In genomic region chr14:60777856-60778578, GRCh38 we compare ENCODE assay signal across 15 cellular contexts. TPM values are rescaled to one million over a fixed set of nuclear protein-coding genes. Genes with fewer than 3 reads are reported as not detected.
DNase-seq lines count a peak whose midpoint lies in the region; ATAC-seq, FAIRE-seq and TF ChIP-seq lines count a peak whose summit lies in the region.
"Had no signal": no experiment of that assay in that cellular context is flagged by ENCODE, and none has a peak within 500 bp of the region (broad histone marks: within the 10 kb centered on the region; RNA-seq: fewer than 3 reads in every experiment).

No MANE protein-coding gene starts in this region.

- no peaks in the 10 kb centered on the region for H3K9me3 Mint-ChIP-seq in osteocyte (ENCODE audit: unreplicated experiment)
- H3K9me3 Mint-ChIP-seq in nephron progenitor cell: no peaks in the 10 kb centered on the region
- H3K9me3 Mint-ChIP-seq: neural crest cell had no signal

- DNase-seq in BJ (ENCODE audit: low read depth) (peak; percentile 83), RCC 7860 (ENCODE audit: low spot score) (peak; percentile 4), epithelial cell of esophagus (ENCODE audit: low read depth) (peak; percentile 71), osteocyte (ENCODE audit: extremely low spot score, unreplicated experiment) (no peak), NCI-H526 (lab: John Stamatoyannopoulos, UW) (no peak), NCI-H1930 (lab: John Stamatoyannopoulos, UW) (no peak), nephron progenitor cell (no peak)
- DNase-seq: amygdala, erythroblast, H7, kidney, NCI-H187 treated with DMSO at 0.1 percent for 48 hours had no signal

- H3K27me3 Mint-ChIP-seq in osteocyte (ENCODE audit: unreplicated experiment): no peaks in the 10 kb centered on the region
- no peaks in the 10 kb centered on the region for H3K27me3 Mint-ChIP-seq in nephron progenitor cell (ENCODE audit: low read depth, poor library complexity)
- H3K27me3 Mint-ChIP-seq: IgD-negative memory B cell had no signal

- no peak for ATAC-seq in GM21786 (IDR thresholded peaks at IDR 0.05; ENCODE audit: unreplicated experiment)

- POLR2A ChIA-PET in BJ (lab: Charles Lee): no interaction called here

- no peak for FAIRE-seq in RCC 7860 (lab: Jason Lieb, UNC)
- FAIRE-seq: kidney had no signal

- H3K4me3 Mint-ChIP-seq in osteocyte (ENCODE audit: unreplicated experiment) (no peak overlapping the region), nephron progenitor cell (no peak overlapping the region)
- H3K4me3 Mint-ChIP-seq: IgD-negative memory B cell, neural crest cell had no signal

- CTCF ChIA-PET in BJ (lab: Yijun Ruan, JAX): no interaction called here

- H3K27ac Mint-ChIP-seq in osteocyte (ENCODE audit: unreplicated experiment) (peak overlapping the region; percentile 15), nephron progenitor cell (no peak overlapping the region)
- H3K27ac Mint-ChIP-seq: IgD-negative memory B cell had no signal

- TF ChIP-seq CTCF in BJ (IDR thresholded peaks at IDR 0.05; ENCODE audit: insufficient read depth, low read depth, low read length) (no peak), epithelial cell of esophagus (IDR thresholded peaks at IDR 0.05; ENCODE audit: insufficient read depth, low read depth, low read length, missing control alignments) (no peak), osteocyte (IDR thresholded peaks at IDR 0.05) (no peak), nephron progenitor cell (IDR thresholded peaks at IDR 0.05) (no peak)

- H3K27me3 ChIP-seq in BJ (ENCODE audit: control insufficient read depth, insufficient read depth, low read length): no peaks in the 10 kb centered on the region

- H3K4me3 ChIP-seq in BJ (ENCODE audit: low read depth, low read length) (no peak overlapping the region), epithelial cell of esophagus (ENCODE audit: low read length) (no peak overlapping the region)

- H3K4me1 Mint-ChIP-seq in osteocyte (ENCODE audit: unreplicated experiment) (peaks cover 18% of the 10 kb centered on the region), nephron progenitor cell (no peaks in the 10 kb centered on the region)
- H3K4me1 Mint-ChIP-seq: neural crest cell had no signal

- no peaks in the 10 kb centered on the region for H3K36me3 ChIP-seq in BJ (ENCODE audit: control insufficient read depth, insufficient read depth, low read length)

- H3K36me3 Mint-ChIP-seq in osteocyte (ENCODE audit: unreplicated experiment): no peaks in the 10 kb centered on the region
- peaks cover 7% of the 10 kb centered on the region for H3K36me3 Mint-ChIP-seq in nephron progenitor cell (ENCODE audit: low read depth)
- H3K36me3 Mint-ChIP-seq: IgD-negative memory B cell had no signal

RNA-seq across cellular contexts. Expression of gene MNAT1, which starts 43.5 kb away (rescaled TPM):
- polyA plus RNA-seq in BJ (2011; rRNA removed): 30.8 and 51.8 TPM in 2 replicates
- polyA minus RNA-seq in BJ (2011; rRNA and poly(A)+ RNA removed): 38.0 and 43.1 TPM in 2 replicates
- 57.5 and 59.9 TPM in 2 replicates for total RNA-seq in osteocyte

RNA-seq across cellular contexts. Expression of gene SIX4, which starts 53.9 kb away (rescaled TPM):
- 4.7 and 7.9 TPM in 2 replicates for polyA plus RNA-seq in BJ (2011; rRNA removed)
- 10.9 and 14.4 TPM in 2 replicates for polyA minus RNA-seq in BJ (2011; rRNA and poly(A)+ RNA removed)
- 80.0 and 80.1 TPM in 2 replicates for total RNA-seq in osteocyte
- polyA plus RNA-seq: IgD-negative memory B cell had no signal

Comparison
In these comparisons a context has a peak if more than half of its experiments do, and no peak if none do; other contexts are left out.
1. DNase-seq: peak in BJ (single experiment), RCC 7860 (single experiment) and epithelial cell of esophagus (single experiment); none in osteocyte (single experiment), NCI-H526 (0 of 2), NCI-H1930 (0 of 2) and nephron progenitor cell (single experiment).